In genomic region chr18:64409511-64409910, GRCh38 we compare ENCODE assay signal across 10 cellular contexts.
DNase-seq lines count a peak whose midpoint lies in the region; ATAC-seq and TF ChIP-seq lines count a peak whose summit lies in the region.
"Had no signal": no experiment of that assay in that cellular context is flagged by ENCODE, and none has a peak within 500 bp of the region (broad histone marks: within the 10 kb centered on the region; RNA-seq: fewer than 3 reads in every experiment).

No MANE protein-coding gene starts in this region.

- no peaks in the 10 kb centered on the region for H3K36me3 ChIP-seq in KMS-11 (ENCODE audit: insufficient read depth)
- H3K36me3 ChIP-seq: BLaER1 had no signal

- no peaks in the 10 kb centered on the region for H3K79me2 ChIP-seq in KMS-11 (ENCODE audit: insufficient read depth, low read depth)

- no peaks in the 10 kb centered on the region for H3K36me3 Mint-ChIP-seq in activated CD8-positive, alpha-beta memory T cell treated with anti-CD3 and anti-CD28 coated beads, Interleukin-2, amount 10 ng/mL, durations not matched to agents 7 days and 5 days

- peaks cover 2% of the 10 kb centered on the region for H3K9me3 Mint-ChIP-seq in activated CD8-positive, alpha-beta memory T cell treated with anti-CD3 and anti-CD28 coated beads, Interleukin-2, amount 10 ng/mL, durations not matched to agents 7 days and 5 days (ENCODE audit: low read depth)

- H3K27ac Mint-ChIP-seq in activated CD8-positive, alpha-beta memory T cell treated with anti-CD3 and anti-CD28 coated beads, Interleukin-2, amount 10 ng/mL, durations not matched to agents 7 days and 5 days = no peak overlapping the region

- ATAC-seq in activated CD8-positive, alpha-beta memory T cell treated with anti-CD3 and anti-CD28 coated beads, Interleukin-2, amount 10 ng/mL, durations not matched to agents 7 days and 5 days = no peak

- H3K9ac ChIP-seq in KMS-11 = no peak overlapping the region
- H3K9ac ChIP-seq: BLaER1 had no signal

- CTCF ChIA-PET in activated CD8-positive, alpha-beta memory T cell treated with anti-CD3 and anti-CD28 coated beads, Interleukin-2, amount 10 ng/mL, durations not matched to agents 7 days and 5 days (lab: Charles Lee) = no interaction called here

- no peak overlapping the region for H3K4me2 ChIP-seq in KMS-11
- H3K4me2 ChIP-seq: BLaER1 had no signal

- no peak overlapping the region for H3K4me3 Mint-ChIP-seq in activated CD8-positive, alpha-beta memory T cell treated with anti-CD3 and anti-CD28 coated beads, Interleukin-2, amount 10 ng/mL, durations not matched to agents 7 days and 5 days
- H3K4me3 Mint-ChIP-seq: central memory CD8-positive, alpha-beta T cell had no signal

- no peaks in the 10 kb centered on the region for H4K20me1 ChIP-seq in KMS-11 (ENCODE audit: insufficient read depth)
- H4K20me1 ChIP-seq: BLaER1 had no signal

- no peaks in the 10 kb centered on the region for H3K27me3 Mint-ChIP-seq in activated CD8-positive, alpha-beta memory T cell treated with anti-CD3 and anti-CD28 coated beads, Interleukin-2, amount 10 ng/mL, durations not matched to agents 7 days and 5 days
- H3K27me3 Mint-ChIP-seq: central memory CD8-positive, alpha-beta T cell had no signal

- peak; percentile 38 for DNase-seq in NCI-H82 (lab: John Stamatoyannopoulos, UW)
- DNase-seq in NCI-H82 treated with DMSO at 0.1 percent for 48 hours (lab: John Stamatoyannopoulos, UW; ENCODE audit: unreplicated experiment) = no peak
- peak; percentile 16 for DNase-seq in astrocyte of the spinal cord (ENCODE audit: low read depth, low spot score)
- peak; percentile 22 for DNase-seq in renal cortical epithelial cell (ENCODE audit: low read depth)
- no peak for DNase-seq in HK-2 (ENCODE audit: unreplicated experiment)
- no peak for DNase-seq in activated CD8-positive, alpha-beta memory T cell treated with anti-CD3 and anti-CD28 coated beads, Interleukin-2, amount 10 ng/mL, durations not matched to agents 7 days and 5 days
- no peak for DNase-seq in NK-92 (lab: John Stamatoyannopoulos, UW; ENCODE audit: unreplicated experiment)

- H3K4me1 ChIP-seq in KMS-11 (ENCODE audit: low read depth, poor library complexity, severe bottlenecking) = peaks cover 5% of the 10 kb centered on the region
- H3K4me1 ChIP-seq: BLaER1 had no signal

- TF ChIP-seq CTCF in KMS-11 (conservative IDR thresholded peaks at IDR 0.05; ENCODE audit: low read depth, low read length) = peak; percentile 83
- TF ChIP-seq CTCF in astrocyte of the spinal cord (IDR thresholded peaks at IDR 0.05; ENCODE audit: low read depth, low read length) = peak; percentile 43

- H3K27ac ChIP-seq in KMS-11 = no peak overlapping the region
- H3K27ac ChIP-seq: BLaER1 had no signal

- H3K4me3 ChIP-seq in KMS-11 (IDR thresholded peaks at IDR 0.05; ENCODE audit: insufficient read depth, low read depth, low read length) (no peak overlapping the region), astrocyte of the spinal cord (ENCODE audit: low read depth, low read length) (no peak overlapping the region)
- H3K4me3 ChIP-seq: BLaER1 had no signal

- H3K27me3 ChIP-seq in KMS-11 (ENCODE audit: insufficient read depth, low read depth) = no peaks in the 10 kb centered on the region
- H3K27me3 ChIP-seq: BLaER1 had no signal

- no peaks in the 10 kb centered on the region for H3K4me1 Mint-ChIP-seq in activated CD8-positive, alpha-beta memory T cell treated with anti-CD3 and anti-CD28 coated beads, Interleukin-2, amount 10 ng/mL, durations not matched to agents 7 days and 5 days
- H3K4me1 Mint-ChIP-seq: central memory CD8-positive, alpha-beta T cell had no signal

- in situ Hi-C loops in astrocyte of the spinal cord (cut with HindIII; ENCODE audit: low sequenced_read_pairs) = no loop called here

- H2AFZ ChIP-seq in KMS-11 (ENCODE audit: low read depth) = no peak overlapping the region

Comparison
In these comparisons a context has a peak if more than half of its experiments do, and no peak if none do; other contexts are left out.
1. DNase-seq: peak in NCI-H82 (single experiment), astrocyte of the spinal cord (single experiment) and renal cortical epithelial cell (single experiment); none in NCI-H82 treated with DMSO at 0.1 percent for 48 hours (single experiment), HK-2 (single experiment), activated CD8-positive, alpha-beta memory T cell treated with anti-CD3 and anti-CD28 coated beads, Interleukin-2, amount 10 ng/mL, durations not matched to agents 7 days and 5 days (single experiment) and NK-92 (single experiment).